In genomic region chr17:51258756-51259573, GRCh38 we compare ENCODE assay signal across 8 cellular contexts. TPM values are rescaled to one million over a fixed set of nuclear protein-coding genes. Genes with fewer than 3 reads are reported as not detected.
DNase-seq lines count a peak whose midpoint lies in the region; ATAC-seq and TF ChIP-seq lines count a peak whose summit lies in the region.

No MANE protein-coding gene starts in this region.

- H3K9ac ChIP-seq in mesenchymal stem cell (ENCODE audit: low read length), result peak overlapping the region; percentile 97

- no peaks in the 10 kb centered on the region for H3K9me3 ChIP-seq in cardiac muscle cell (ENCODE audit: low read depth)
- H3K9me3 ChIP-seq in Peyer's patch, result no peaks in the 10 kb centered on the region
- H3K9me3 ChIP-seq in mesenchymal stem cell (ENCODE audit: control insufficient read depth, low read length), result no peaks in the 10 kb centered on the region
- no peaks in the 10 kb centered on the region for H3K9me3 ChIP-seq in tibial artery

- H3K27ac ChIP-seq in cardiac muscle cell, result peak overlapping the region; percentile 98
- H3K27ac ChIP-seq in Peyer's patch, result peak overlapping the region; percentile 97 to 99 (median 98)
- H3K27ac ChIP-seq in coronary artery, result peak overlapping the region; percentile 93 to 97
- H3K27ac ChIP-seq in mesenchymal stem cell (ENCODE audit: low read length, poor library complexity, severe bottlenecking), result no peak overlapping the region
- H3K27ac ChIP-seq in tibial artery, result peak overlapping the region; percentile 97

- DNase-seq in cardiac muscle cell (ENCODE audit: low read depth in 1 of 2, low spot score in 1 of 2), result peak; percentile 44 to 59
- DNase-seq in cardiac septum (ENCODE audit: low spot score), result no peak
- peak in 1 of 3 donors; percentile 55 for DNase-seq in Peyer's patch
- no peak for DNase-seq in coronary artery (ENCODE audit: low spot score)
- DNase-seq in mesenchymal stem cell, result peak; percentile 23
- peak in 1 of 2 donors; percentile 21 for DNase-seq in tibial artery
- DNase-seq in NCI-H2171 (lab: John Stamatoyannopoulos, UW), result no peak

- 3% methylated on average over 15 of the region's 18 CpGs for WGBS in mesenchymal stem cell

- no peak overlapping the region for H2BK5ac ChIP-seq in mesenchymal stem cell (ENCODE audit: low read depth, low read length, poor library complexity, severe bottlenecking)

- H3K4me1 ChIP-seq in cardiac muscle cell (ENCODE audit: low read depth) (peaks cover 30% of the 10 kb centered on the region), Peyer's patch (peaks cover 3 to 61% (median 17%) of the 10 kb centered on the region in 4 donors), mesenchymal stem cell (ENCODE audit: control insufficient read depth, insufficient read depth, low read depth, low read length) (peaks cover 9% of the 10 kb centered on the region), tibial artery (peaks cover 5 to 56% (median 31%) of the 10 kb centered on the region in 4 donors)

- peak overlapping the region; percentile 96 for H3K4me2 ChIP-seq in mesenchymal stem cell (ENCODE audit: low read length, poor library complexity, severe bottlenecking)

- no peak overlapping the region for H2BK120ac ChIP-seq in mesenchymal stem cell (ENCODE audit: low read depth, low read length)

- H3K27me3 ChIP-seq in cardiac muscle cell, result no peaks in the 10 kb centered on the region
- H3K27me3 ChIP-seq in Peyer's patch, result no peaks in the 10 kb centered on the region
- H3K27me3 ChIP-seq in mesenchymal stem cell (ENCODE audit: control insufficient read depth in 1 of 2, insufficient read depth in 1 of 2, low read length in 2 of 2), result no peaks in the 10 kb centered on the region
- no peaks in the 10 kb centered on the region for H3K27me3 ChIP-seq in tibial artery

- peak overlapping the region in 1 of 2 experiments; percentile 82 for H3K4ac ChIP-seq in mesenchymal stem cell (ENCODE audit: low read depth in 1 of 2, low read length in 2 of 2)

- no peak overlapping the region for H2AFZ ChIP-seq in mesenchymal stem cell (ENCODE audit: low read depth, low read length)

- no peak overlapping the region for H4K8ac ChIP-seq in mesenchymal stem cell (ENCODE audit: low read length)

- no peak for TF ChIP-seq POLR2A in Peyer's patch (IDR thresholded peaks at IDR 0.05)

- no peak overlapping the region for H2BK12ac ChIP-seq in mesenchymal stem cell (ENCODE audit: low read length in 2 of 2)

- no peak overlapping the region for H2BK15ac ChIP-seq in mesenchymal stem cell (ENCODE audit: low read depth, poor library complexity, severe bottlenecking)

- TF ChIP-seq CTCF in cardiac muscle cell (IDR thresholded peaks at IDR 0.05; ENCODE audit: low read depth, low read length), result no peak
- TF ChIP-seq CTCF in Peyer's patch (IDR thresholded peaks at IDR 0.05), result no peak
- TF ChIP-seq CTCF in coronary artery (IDR thresholded peaks at IDR 0.05), result no peak
- no peak for TF ChIP-seq CTCF in tibial artery (IDR thresholded peaks at IDR 0.05)

- ATAC-seq in HG03457 (IDR thresholded peaks at IDR 0.05; ENCODE audit: unreplicated experiment), result no peak

- peak overlapping the region in 1 of 2 experiments; percentile 67 for H3K23ac ChIP-seq in mesenchymal stem cell (ENCODE audit: low read length in 2 of 2)

- H3K18ac ChIP-seq in mesenchymal stem cell (ENCODE audit: low read depth in 1 of 2, low read length in 2 of 2), result peak overlapping the region in 1 of 2 experiments; percentile 78

- intact Hi-C loops in cardiac septum (cut with DNase I) (loop anchor here (10.0 kb wide), 1 partner anchor 94 kb away; the partner anchor contains the start of gene NME2), tibial artery (cut with DNase I; ENCODE audit: low total_unique reads) (no loop called here)

- no peak overlapping the region for H2AK5ac ChIP-seq in mesenchymal stem cell (ENCODE audit: low read length, severe bottlenecking)

- H3K14ac ChIP-seq in mesenchymal stem cell (ENCODE audit: low read length in 2 of 2), result no peak overlapping the region

- H3K79me1 ChIP-seq in mesenchymal stem cell (replicated peaks; ENCODE audit: low read length, poor library complexity, severe bottlenecking), result peaks cover 7% of the 10 kb centered on the region

- H3K4me3 ChIP-seq in cardiac muscle cell (peak overlapping the region; percentile 71), Peyer's patch (peak overlapping the region; percentile 93 to 98 (median 95)), coronary artery (peak overlapping the region; percentile 86), mesenchymal stem cell (ENCODE audit: insufficient read depth in 1 of 2, low read depth in 1 of 2, low read length in 2 of 2) (peak overlapping the region; percentile 95 to 96), tibial artery (peak overlapping the region; percentile 94 to 98)

- H3K36me3 ChIP-seq in cardiac muscle cell (no peaks in the 10 kb centered on the region), Peyer's patch (no peaks in the 10 kb centered on the region), mesenchymal stem cell (ENCODE audit: control insufficient read depth in 1 of 2, insufficient read depth in 2 of 2, low read depth in 1 of 2, low read length in 2 of 2) (peaks cover 0 to 29% of the 10 kb centered on the region in 2 experiments), tibial artery (peaks cover 0 to 19% (median 8%) of the 10 kb centered on the region in 3 donors)

- H4K91ac ChIP-seq in mesenchymal stem cell (ENCODE audit: low read length), result no peak overlapping the region

RNA-seq across cellular contexts. Expression of gene MBTD1, which starts 0.9 kb away (rescaled TPM):
- total RNA-seq in cardiac muscle cell (16.8 and 25.7 TPM in 2 replicates), cardiac septum (6.6 TPM), Peyer's patch (10 to 100 TPM; 13.2 to 27.6 (median 24.7) TPM)
- polyA plus RNA-seq in cardiac muscle cell, result 5.9 and 6.4 TPM in 2 replicates
- polyA plus RNA-seq in mesenchymal stem cell (2013, experiment 1 of 2), result 4.5 TPM
- 4.6 TPM for polyA plus RNA-seq in mesenchymal stem cell (2013, experiment 2 of 2)

RNA-seq across cellular contexts. Expression of gene UTP18, which starts 1.4 kb away (rescaled TPM):
- total RNA-seq in cardiac muscle cell (18.1 and 19.2 TPM in 2 replicates), cardiac septum (7.9 TPM), Peyer's patch (10 to 100 TPM; 14.4 to 25.8 (median 20.6) TPM)
- 22.2 and 24.9 TPM in 2 replicates for polyA plus RNA-seq in cardiac muscle cell
- polyA plus RNA-seq in mesenchymal stem cell (2013, experiment 1 of 2), result 24.1 TPM
- polyA plus RNA-seq in mesenchymal stem cell (2013, experiment 2 of 2), result 26.2 TPM

Comparison
In these comparisons a context has a peak if more than half of its experiments do, and no peak if none do; other contexts are left out.
1. DNase-seq: peak in cardiac muscle cell (2 of 2) and mesenchymal stem cell (single experiment); none in cardiac septum (single experiment), coronary artery (single experiment) and NCI-H2171 (single experiment).
2. Peak in every context shown above with its lines, with median percentiles within 50 percentile points of each other: H3K4me3 ChIP-seq.